1 cellular context compared by ENCODE assay signal in genomic region chr16:2023098-2023925, GRCh38.
TF ChIP-seq lines count a peak whose summit lies in the region.

No MANE protein-coding gene starts in this region.

TF ChIP-seq in HEK293, 187 proteins besides CTCF, POLR2A, EP300 and RAD21 (continued from another document):
- TF ChIP-seq HIC1 (tag by site-specific recombination; IDR thresholded peaks at IDR 0.05) (peak; percentile 64; the same call in 1 of the 2 replicates), ZNF654 (tag by site-specific recombination; IDR thresholded peaks at IDR 0.05; ENCODE audit: low read depth) (peak; percentile 49), ZNF223 (tag by site-specific recombination; IDR thresholded peaks at IDR 0.05) (no peak), ZFP37 (tag by site-specific recombination; IDR thresholded peaks at IDR 0.05) (0 out of 2 replicates have a peak, but pooled peaks have one; percentile 18), PRDM6 (tag by site-specific recombination; IDR thresholded peaks at IDR 0.05) (no peak), SP2 (tag by site-specific recombination; IDR thresholded peaks at IDR 0.05) (peak; percentile 84), ZNF521 (tag by site-specific recombination; IDR thresholded peaks at IDR 0.05) (no peak), ZEB2 (tag by site-specific recombination; IDR thresholded peaks at IDR 0.05) (peak; percentile 59; the same call in 1 of the 2 replicates), ZNF843 (tag by site-specific recombination; IDR thresholded peaks at IDR 0.05) (0 out of 2 replicates have a peak, but pooled peaks have one; percentile 15), ZNF10 (tag by site-specific recombination; IDR thresholded peaks at IDR 0.05) (no peak), ZNF341 (tag by site-specific recombination; IDR thresholded peaks at IDR 0.05; ENCODE audit: low read depth) (0 out of 2 replicates have a peak, but pooled peaks have one; percentile 8), ZNF677 (tag by site-specific recombination; IDR thresholded peaks at IDR 0.05) (no peak), ZBTB26 (tag by site-specific recombination; optimal IDR thresholded peaks at IDR 0.05) (peak; percentile 57), ZNF580 (tag by site-specific recombination; IDR thresholded peaks at IDR 0.05) (no peak), ZNF2 (tag by site-specific recombination; IDR thresholded peaks at IDR 0.05) (peak; percentile 94), SALL2 (tag by site-specific recombination; IDR thresholded peaks at IDR 0.05; ENCODE audit: borderline replicate concordance) (no peak), SETDB1 (IDR thresholded peaks at IDR 0.05; ENCODE audit: insufficient read length, low read length) (no peak), ZNF175 (tag by site-specific recombination; IDR thresholded peaks at IDR 0.05) (no peak), ZNF140 (tag by site-specific recombination; IDR thresholded peaks at IDR 0.05) (peak; percentile 63; the same call in 1 of the 2 replicates), ZSCAN18 (tag by site-specific recombination; IDR thresholded peaks at IDR 0.05) (no peak), KLF1 (tag by site-specific recombination; IDR thresholded peaks at IDR 0.05) (peak; percentile 68), KLF17 (tag by site-specific recombination; IDR thresholded peaks at IDR 0.05) (peak; percentile 69; the same call in 1 of the 2 replicates), ZNF560 (tag by site-specific recombination; IDR thresholded peaks at IDR 0.05; ENCODE audit: borderline replicate concordance) (no peak), ZNF121 (tag by site-specific recombination; IDR thresholded peaks at IDR 0.05) (no peak), ZNF692 (tag by site-specific recombination; IDR thresholded peaks at IDR 0.05) (peak; percentile 50), ZNF549 (tag by site-specific recombination; IDR thresholded peaks at IDR 0.05) (no peak), ZNF335 (tag by site-specific recombination; conservative IDR thresholded peaks at IDR 0.05) (peak; percentile 98), ZNF530 (tag by site-specific recombination; IDR thresholded peaks at IDR 0.05; ENCODE audit: low read depth) (no peak), ZNF704 (tag by site-specific recombination; IDR thresholded peaks at IDR 0.05) (no peak), AEBP2 (tag by site-specific recombination; IDR thresholded peaks at IDR 0.05; ENCODE audit: borderline replicate concordance) (no peak), PRDM10 (tag by site-specific recombination; IDR thresholded peaks at IDR 0.05) (0 out of 2 replicates have a peak, but pooled peaks have one; percentile 23), ZNF398 (tag by site-specific recombination; IDR thresholded peaks at IDR 0.05) (no peak; the same call in 1 of the 2 replicates), TRIM28 (IDR thresholded peaks at IDR 0.05; ENCODE audit: borderline replicate concordance, low read length) (no peak), KLF8 (tag by site-specific recombination; IDR thresholded peaks at IDR 0.05) (peak; percentile 87; the same call in 1 of the 2 replicates), ZNF404 (tag by site-specific recombination; IDR thresholded peaks at IDR 0.05) (no peak), ZFP69B (tag by site-specific recombination; IDR thresholded peaks at IDR 0.05) (0 out of 2 replicates have a peak, but pooled peaks have one; percentile 22), ZNF561 (tag by site-specific recombination; IDR thresholded peaks at IDR 0.05; ENCODE audit: borderline replicate concordance) (no peak; the same call in 1 of the 2 replicates), KLF9 (tag by site-specific recombination; IDR thresholded peaks at IDR 0.05; ENCODE audit: low read depth) (peak; percentile 96), KLF10 (tag by site-specific recombination; IDR thresholded peaks at IDR 0.05) (peak; percentile 57; the same call in 1 of the 2 replicates), SP7 (tag by site-specific recombination; IDR thresholded peaks at IDR 0.05) (peak; percentile 30), SP3 (tag by site-specific recombination; IDR thresholded peaks at IDR 0.05) (peak; percentile 89)
